ENCODE assay signal across 7 cellular contexts in the genomic region with DNA sequence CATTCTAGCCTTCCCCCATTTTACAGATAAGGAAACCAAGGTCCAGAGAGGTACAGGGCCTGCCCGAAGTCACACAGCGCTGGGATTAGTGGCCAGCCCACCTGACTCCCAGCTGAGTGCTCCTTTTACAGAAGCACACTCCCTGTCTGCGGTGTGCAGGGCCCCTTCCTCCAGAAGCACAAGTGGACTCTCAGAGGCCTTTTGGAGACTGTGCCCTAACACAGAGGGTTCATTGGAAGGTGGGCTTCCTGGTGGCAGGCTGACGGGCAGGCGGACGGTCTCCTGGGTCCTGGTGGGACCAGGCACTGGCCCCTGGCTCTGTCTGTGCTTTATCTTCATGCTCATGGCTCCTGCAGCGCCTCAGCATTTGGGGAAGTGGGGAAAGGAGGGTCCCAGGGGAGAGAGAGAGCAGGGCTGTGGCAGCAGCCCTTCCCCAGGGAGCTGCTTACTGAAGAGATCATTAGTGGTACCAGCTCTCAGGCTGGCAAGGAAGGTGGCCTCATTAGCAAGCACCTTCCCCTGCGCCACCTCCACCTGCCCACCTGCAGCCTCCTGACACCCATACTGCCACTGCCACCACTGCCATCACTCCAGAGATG.
DNase-seq lines count a peak whose midpoint lies in the region; ATAC-seq, FAIRE-seq and TF ChIP-seq lines count a peak whose summit lies in the region.
"Not testable (repeated sequence)": the region's sequence is repeated elsewhere in the genome, so short reads cannot be mapped to it uniquely, and the experiment has no call there.

No MANE protein-coding gene starts in this region.

- TF ChIP-seq CTCF in HEK293 (tag by site-specific recombination; IDR thresholded peaks at IDR 0.05); activated B cell treated with CpG ODN at 0.5 μM for 24 hours (IDR thresholded peaks at IDR 0.05); chondrocyte (IDR thresholded peaks at IDR 0.05); kidney (IDR thresholded peaks at IDR 0.05; ENCODE audit: borderline replicate concordance, extremely low read depth, insufficient read depth); nephron progenitor cell (IDR thresholded peaks at IDR 0.05): not testable (repeated sequence)

- not testable (repeated sequence) for H3K4me1 ChIP-seq in HEK293 (ENCODE audit: control insufficient read depth, insufficient read depth, low read length); kidney (ENCODE audit: control insufficient read depth in 1 of 2, insufficient read depth in 1 of 2, low read depth in 1 of 2, low read length in 2 of 2)

- H3K4me1 Mint-ChIP-seq in activated B cell treated with CpG ODN at 0.5 μM for 24 hours; chondrocyte (ENCODE audit: low read depth): not testable (repeated sequence)
- H3K4me1 Mint-ChIP-seq in nephron progenitor cell: peaks cover 65% of the 10 kb centered on the region
- peaks cover 6 to 22% of the 10 kb centered on the region in 2 donors for H3K4me1 Mint-ChIP-seq in stimulated activated naive B cell treated with anti-CD40 and anti-IgM and Interleukin-4, amounts not matched to agents 10 μg/mL and 1 μg/mL and 100 μg/mL, for 72 hours

- FAIRE-seq in kidney (lab: Jason Lieb, UNC): not testable (repeated sequence)

- not testable (repeated sequence) for H3K4me3 ChIP-seq in HEK293 (ENCODE audit: low read depth, low read length); kidney (ENCODE audit: low read length in 2 of 2)

- DNase-seq in NCI-H1436 treated with DMSO at 0.1 percent for 48 hours (lab: John Stamatoyannopoulos, UW) (peak; percentile 3), chondrocyte (ENCODE audit: low spot score) (peak; percentile 73), kidney (peak; percentile 34)
- not testable (repeated sequence) for DNase-seq in activated B cell treated with CpG ODN at 0.5 μM for 24 hours, nephron progenitor cell
- peak; percentile 42 for DNase-seq in stimulated activated naive B cell treated with anti-CD40 and anti-IgM and Interleukin-4, amounts not matched to agents 10 μg/mL and 1 μg/mL and 100 μg/mL, for 72 hours

- ATAC-seq in activated B cell treated with CpG ODN at 0.5 μM for 24 hours (ENCODE audit: low read depth): peak; percentile 88
- ATAC-seq in stimulated activated naive B cell treated with anti-CD40 and anti-IgM and Interleukin-4, amounts not matched to agents 10 μg/mL and 1 μg/mL and 100 μg/mL, for 72 hours (replicated peaks): peak; percentile 92 to 98

- intact Hi-C loops in activated B cell treated with CpG ODN at 0.5 μM for 24 hours (cut with micrococcal nuclease); kidney (cut with DNase I): not testable (repeated sequence)

- H3K27ac Mint-ChIP-seq in activated B cell treated with CpG ODN at 0.5 μM for 24 hours; chondrocyte (ENCODE audit: unreplicated experiment); stimulated activated naive B cell treated with anti-CD40 and anti-IgM and Interleukin-4, amounts not matched to agents 10 μg/mL and 1 μg/mL and 100 μg/mL, for 72 hours: not testable (repeated sequence)
- H3K27ac Mint-ChIP-seq in nephron progenitor cell: peak overlapping the region; percentile 45

- not testable (repeated sequence) for H3K36me3 ChIP-seq in HEK293 (ENCODE audit: control insufficient read depth in 2 of 2, insufficient read depth in 1 of 2, low read length in 2 of 2); kidney (ENCODE audit: control insufficient read depth in 1 of 2, insufficient read depth in 2 of 2, low read length in 2 of 2)

- not testable (repeated sequence) for H3K27me3 Mint-ChIP-seq in activated B cell treated with CpG ODN at 0.5 μM for 24 hours; chondrocyte (ENCODE audit: low read depth); nephron progenitor cell (ENCODE audit: low read depth, poor library complexity)
- peaks cover 25 to 31% of the 10 kb centered on the region in 2 donors for H3K27me3 Mint-ChIP-seq in stimulated activated naive B cell treated with anti-CD40 and anti-IgM and Interleukin-4, amounts not matched to agents 10 μg/mL and 1 μg/mL and 100 μg/mL, for 72 hours

- H3K9me3 Mint-ChIP-seq in activated B cell treated with CpG ODN at 0.5 μM for 24 hours; chondrocyte (ENCODE audit: low read depth); nephron progenitor cell; stimulated activated naive B cell treated with anti-CD40 and anti-IgM and Interleukin-4, amounts not matched to agents 10 μg/mL and 1 μg/mL and 100 μg/mL, for 72 hours: not testable (repeated sequence)

- not testable (repeated sequence) for H3K4me3 Mint-ChIP-seq in activated B cell treated with CpG ODN at 0.5 μM for 24 hours; chondrocyte (ENCODE audit: unreplicated experiment); nephron progenitor cell; stimulated activated naive B cell treated with anti-CD40 and anti-IgM and Interleukin-4, amounts not matched to agents 10 μg/mL and 1 μg/mL and 100 μg/mL, for 72 hours

- H3K9ac ChIP-seq in kidney (ENCODE audit: low read length in 2 of 2): not testable (repeated sequence)

- POLR2A ChIA-PET in HEK293 (lab: Yijun Ruan, JAX); activated B cell treated with CpG ODN at 0.5 μM for 24 hours (lab: Charles Lee): not testable (repeated sequence)

- H3K9me3 ChIP-seq in HEK293 (ENCODE audit: control insufficient read depth, insufficient read depth, low read depth, low read length); kidney (ENCODE audit: control insufficient read depth in 1 of 2, low read length in 2 of 2): not testable (repeated sequence)

- H3K36me3 Mint-ChIP-seq in activated B cell treated with CpG ODN at 0.5 μM for 24 hours (ENCODE audit: low read depth); chondrocyte (ENCODE audit: low read depth); nephron progenitor cell (ENCODE audit: low read depth); stimulated activated naive B cell treated with anti-CD40 and anti-IgM and Interleukin-4, amounts not matched to agents 10 μg/mL and 1 μg/mL and 100 μg/mL, for 72 hours: not testable (repeated sequence)

- not testable (repeated sequence) for H3K27ac ChIP-seq in HEK293 (ENCODE audit: extremely low read depth, low read depth, low read length); kidney (ENCODE audit: low read depth in 2 of 2, low read length in 2 of 2)

- CTCF ChIA-PET in HEK293 (lab: Yijun Ruan, JAX); activated B cell treated with CpG ODN at 0.5 μM for 24 hours (lab: Charles Lee): not testable (repeated sequence)

TF ChIP-seq in HEK293, 187 proteins besides CTCF, POLR2A, EP300 and RAD21:
- TF ChIP-seq ZNF768 (tag by site-specific recombination; IDR thresholded peaks at IDR 0.05): 0 out of 2 replicates have a peak, but pooled peaks have one; percentile 26
